1 cellular context compared by ENCODE assay signal in the genomic region with DNA sequence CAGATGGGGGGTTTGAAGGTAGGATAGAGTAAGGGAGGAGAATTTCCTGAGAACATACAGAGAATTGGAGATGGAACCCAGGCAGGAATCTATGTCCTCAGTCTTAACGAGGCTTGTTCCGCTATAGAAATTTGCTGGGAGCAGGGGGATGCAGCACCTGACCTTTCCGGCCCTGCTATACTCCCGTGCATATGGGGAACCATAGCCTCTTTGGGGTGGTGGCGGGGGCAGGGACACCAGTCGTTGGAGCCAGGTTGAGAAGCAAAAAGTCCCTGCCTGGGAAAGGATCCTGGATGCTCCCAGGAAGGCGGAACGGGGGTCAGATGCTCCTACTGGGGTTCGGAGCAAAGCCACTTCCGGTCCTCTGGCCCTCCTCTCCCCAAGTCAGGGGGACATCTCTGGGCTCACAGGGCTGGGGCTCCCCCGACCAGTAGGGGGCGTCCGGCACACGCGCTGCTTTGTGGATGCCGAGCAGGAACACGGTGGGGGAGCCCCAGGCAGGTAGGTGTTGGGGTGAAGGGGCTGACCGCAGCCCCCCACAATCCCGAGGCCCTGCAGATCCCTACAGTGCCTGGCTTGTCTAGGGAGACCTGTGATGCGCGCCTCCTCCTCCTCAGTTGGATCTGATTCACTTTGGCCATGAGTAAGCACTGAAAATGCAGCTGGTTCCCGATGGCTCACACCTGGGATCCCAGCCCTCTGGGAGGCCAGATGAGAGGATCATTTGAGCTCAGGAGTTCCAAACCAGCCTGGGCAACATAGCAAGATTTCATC.
TF ChIP-seq lines count a peak whose summit lies in the region.

No MANE protein-coding gene starts in this region.

TF ChIP-seq in HepG2, 621 proteins besides CTCF, POLR2A, EP300 and RAD21 (continued from another document and continues in another):
- TF ChIP-seq, protein P1, sequence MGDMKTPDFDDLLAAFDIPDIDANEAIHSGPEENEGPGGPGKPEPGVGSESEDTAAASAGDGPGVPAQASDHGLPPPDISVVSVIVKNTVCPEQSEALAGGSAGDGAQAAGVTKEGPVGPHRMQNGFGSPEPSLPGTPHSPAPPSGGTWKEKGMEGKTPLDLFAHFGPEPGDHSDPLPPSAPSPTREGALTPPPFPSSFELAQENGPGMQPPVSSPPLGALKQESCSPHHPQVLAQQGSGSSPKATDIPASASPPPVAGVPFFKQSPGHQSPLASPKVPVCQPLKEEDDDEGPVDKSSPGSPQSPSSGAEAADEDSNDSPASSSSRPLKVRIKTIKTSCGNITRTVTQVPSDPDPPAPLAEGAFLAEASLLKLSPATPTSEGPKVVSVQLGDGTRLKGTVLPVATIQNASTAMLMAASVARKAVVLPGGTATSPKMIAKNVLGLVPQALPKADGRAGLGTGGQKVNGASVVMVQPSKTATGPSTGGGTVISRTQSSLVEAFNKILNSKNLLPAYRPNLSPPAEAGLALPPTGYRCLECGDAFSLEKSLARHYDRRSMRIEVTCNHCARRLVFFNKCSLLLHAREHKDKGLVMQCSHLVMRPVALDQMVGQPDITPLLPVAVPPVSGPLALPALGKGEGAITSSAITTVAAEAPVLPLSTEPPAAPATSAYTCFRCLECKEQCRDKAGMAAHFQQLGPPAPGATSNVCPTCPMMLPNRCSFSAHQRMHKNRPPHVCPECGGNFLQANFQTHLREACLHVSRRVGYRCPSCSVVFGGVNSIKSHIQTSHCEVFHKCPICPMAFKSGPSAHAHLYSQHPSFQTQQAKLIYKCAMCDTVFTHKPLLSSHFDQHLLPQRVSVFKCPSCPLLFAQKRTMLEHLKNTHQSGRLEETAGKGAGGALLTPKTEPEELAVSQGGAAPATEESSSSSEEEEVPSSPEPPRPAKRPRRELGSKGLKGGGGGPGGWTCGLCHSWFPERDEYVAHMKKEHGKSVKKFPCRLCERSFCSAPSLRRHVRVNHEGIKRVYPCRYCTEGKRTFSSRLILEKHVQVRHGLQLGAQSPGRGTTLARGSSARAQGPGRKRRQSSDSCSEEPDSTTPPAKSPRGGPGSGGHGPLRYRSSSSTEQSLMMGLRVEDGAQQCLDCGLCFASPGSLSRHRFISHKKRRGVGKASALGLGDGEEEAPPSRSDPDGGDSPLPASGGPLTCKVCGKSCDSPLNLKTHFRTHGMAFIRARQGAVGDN (CRISPR knock-in tag; IDR thresholded peaks at IDR 0.05) = peak; percentile 76
- TF ChIP-seq ZNF432 (CRISPR knock-in tag; IDR thresholded peaks at IDR 0.05; ENCODE audit: borderline replicate concordance) (no peak), MLLT10 (CRISPR knock-in tag; IDR thresholded peaks at IDR 0.05) (no peak), MIER2 (CRISPR knock-in tag; IDR thresholded peaks at IDR 0.05) (no peak), IKZF4 (CRISPR knock-in tag; IDR thresholded peaks at IDR 0.05; ENCODE audit: borderline replicate concordance, low read depth, not compliant biosample characterization) (no peak), REST (IDR thresholded peaks at IDR 0.05; ENCODE audit: borderline replicate concordance in 1 of 2, low read depth in 1 of 2, low read length in 2 of 2) (no peak), ZFP90 (CRISPR knock-in tag; IDR thresholded peaks at IDR 0.05; ENCODE audit: borderline replicate concordance) (no peak), NFIC (IDR thresholded peaks at IDR 0.05; ENCODE audit: low read length) (no peak), RELA (CRISPR knock-in tag; IDR thresholded peaks at IDR 0.05) (no peak), SRSF9 (IDR thresholded peaks at IDR 0.05; ENCODE audit: borderline replicate concordance, insufficient read depth, low read depth, low read length, poor library complexity, severe bottlenecking) (no peak), ZFP41 (CRISPR knock-in tag; IDR thresholded peaks at IDR 0.05; ENCODE audit: borderline replicate concordance) (no peak), CEBPG (CRISPR knock-in tag; IDR thresholded peaks at IDR 0.05) (no peak), ZBTB8A (CRISPR knock-in tag; IDR thresholded peaks at IDR 0.05; ENCODE audit: borderline replicate concordance, low read depth) (no peak), ZNF138 (CRISPR knock-in tag; IDR thresholded peaks at IDR 0.05; ENCODE audit: low read depth) (no peak), ERF (CRISPR knock-in tag; IDR thresholded peaks at IDR 0.05) (no peak), ARID2 (CRISPR knock-in tag; IDR thresholded peaks at IDR 0.05; ENCODE audit: borderline replicate concordance) (no peak), SAP130 (CRISPR knock-in tag; IDR thresholded peaks at IDR 0.05; ENCODE audit: low read depth) (peak; percentile 40; the same call in 1 of the 2 replicates), DNMT3B (CRISPR knock-in tag; conservative IDR thresholded peaks at IDR 0.05) (no peak), NFRKB (IDR thresholded peaks at IDR 0.05) (no peak), HMGXB4 (CRISPR knock-in tag; IDR thresholded peaks at IDR 0.05; ENCODE audit: borderline replicate concordance in 1 of 2, low read depth in 1 of 2) (peak; percentile 80 to 86), SP140L (CRISPR knock-in tag; IDR thresholded peaks at IDR 0.05; ENCODE audit: borderline replicate concordance) (no peak), ATF1 (CRISPR knock-in tag; IDR thresholded peaks at IDR 0.05) (no peak), NCOA2 (CRISPR knock-in tag; IDR thresholded peaks at IDR 0.05) (no peak), RBM39 (IDR thresholded peaks at IDR 0.05; ENCODE audit: low read depth, low read length, poor library complexity, severe bottlenecking) (no peak), ZNF562 (CRISPR knock-in tag; IDR thresholded peaks at IDR 0.05; ENCODE audit: borderline replicate concordance) (no peak), ZNF264 (CRISPR knock-in tag; IDR thresholded peaks at IDR 0.05) (no peak), UBTF (CRISPR knock-in tag; IDR thresholded peaks at IDR 0.05) (0 out of 2 replicates have a peak, but pooled peaks have one; percentile 37), ZNF737 (CRISPR knock-in tag; IDR thresholded peaks at IDR 0.05; ENCODE audit: borderline replicate concordance) (no peak), ZNF260 (CRISPR knock-in tag; IDR thresholded peaks at IDR 0.05; ENCODE audit: borderline replicate concordance, low read depth) (no peak), ETV6 (CRISPR knock-in tag; conservative IDR thresholded peaks at IDR 0.05) (no peak), ZNF280D (CRISPR knock-in tag; IDR thresholded peaks at IDR 0.05) (no peak), NFKBIZ (CRISPR knock-in tag; IDR thresholded peaks at IDR 0.05) (no peak)
- TF ChIP-seq, protein P2, sequence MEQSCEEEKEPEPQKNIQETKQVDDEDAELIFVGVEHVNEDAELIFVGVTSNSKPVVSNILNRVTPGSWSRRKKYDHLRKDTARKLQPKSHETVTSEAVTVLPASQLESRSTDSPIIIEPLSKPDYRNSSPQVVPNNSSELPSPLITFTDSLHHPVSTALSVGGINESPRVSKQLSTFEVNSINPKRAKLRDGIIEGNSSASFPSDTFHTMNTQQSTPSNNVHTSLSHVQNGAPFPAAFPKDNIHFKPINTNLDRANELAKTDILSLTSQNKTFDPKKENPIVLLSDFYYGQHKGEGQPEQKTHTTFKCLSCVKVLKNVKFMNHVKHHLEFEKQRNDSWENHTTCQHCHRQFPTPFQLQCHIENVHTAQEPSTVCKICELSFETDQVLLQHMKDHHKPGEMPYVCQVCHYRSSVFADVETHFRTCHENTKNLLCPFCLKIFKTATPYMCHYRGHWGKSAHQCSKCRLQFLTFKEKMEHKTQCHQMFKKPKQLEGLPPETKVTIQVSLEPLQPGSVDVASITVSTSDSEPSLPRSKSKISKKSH (CRISPR knock-in tag; IDR thresholded peaks at IDR 0.05; ENCODE audit: borderline replicate concordance) = no peak; the same call in 1 of the 2 replicates
- TF ChIP-seq, protein P3, sequence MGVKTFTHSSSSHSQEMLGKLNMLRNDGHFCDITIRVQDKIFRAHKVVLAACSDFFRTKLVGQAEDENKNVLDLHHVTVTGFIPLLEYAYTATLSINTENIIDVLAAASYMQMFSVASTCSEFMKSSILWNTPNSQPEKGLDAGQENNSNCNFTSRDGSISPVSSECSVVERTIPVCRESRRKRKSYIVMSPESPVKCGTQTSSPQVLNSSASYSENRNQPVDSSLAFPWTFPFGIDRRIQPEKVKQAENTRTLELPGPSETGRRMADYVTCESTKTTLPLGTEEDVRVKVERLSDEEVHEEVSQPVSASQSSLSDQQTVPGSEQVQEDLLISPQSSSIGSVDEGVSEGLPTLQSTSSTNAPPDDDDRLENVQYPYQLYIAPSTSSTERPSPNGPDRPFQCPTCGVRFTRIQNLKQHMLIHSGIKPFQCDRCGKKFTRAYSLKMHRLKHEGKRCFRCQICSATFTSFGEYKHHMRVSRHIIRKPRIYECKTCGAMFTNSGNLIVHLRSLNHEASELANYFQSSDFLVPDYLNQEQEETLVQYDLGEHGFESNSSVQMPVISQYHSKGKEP (CRISPR knock-in tag; IDR thresholded peaks at IDR 0.05) = no peak
